Comparison of ENCODE assay signal across 6 cellular contexts in genomic region chr17:39739020-39739884, GRCh38. TPM values are rescaled to one million over a fixed set of nuclear protein-coding genes. Genes with fewer than 3 reads are reported as not detected.
A peak's percentile ranks its signal among the peaks of the same experiment; 100 is the strongest.
DNase-seq lines count a peak whose midpoint lies in the region; ATAC-seq and TF ChIP-seq lines count a peak whose summit lies in the region.

No MANE protein-coding gene starts in this region.

- TF ChIP-seq CTCF in heart right ventricle (IDR thresholded peaks at IDR 0.05): no peak

- H3K4me1 ChIP-seq in heart right ventricle: peaks cover 0 to 42% (median 35%) of the 10 kb centered on the region in 9 donors

- H3K4me3 ChIP-seq in heart right ventricle: peak overlapping the region in 7 of 10 donors; percentile 5 to 50 (median 26)

- intact Hi-C loops in heart right ventricle (cut with DNase I): no loop called here

- no peaks in the 10 kb centered on the region for H3K36me3 ChIP-seq in heart right ventricle

- ATAC-seq in heart right ventricle (peak in 1 of 8 donors; percentile 10), GM21723 (IDR thresholded peaks at IDR 0.05; ENCODE audit: unreplicated experiment) (no peak)

- DNase-seq in AG20443 (ENCODE audit: low spot score) (peak; percentile 73), NCI-H2227 (lab: John Stamatoyannopoulos, UW; ENCODE audit: unreplicated experiment) (peak; percentile 33), heart right ventricle (no peak), ureter (ENCODE audit: low spot score) (peak; percentile 83), NCI-H524 treated with DMSO at 0.1 percent for 48 hours (lab: John Stamatoyannopoulos, UW) (no peak)

- H3K27ac ChIP-seq in heart right ventricle: no peak overlapping the region

- H3K9me3 ChIP-seq in heart right ventricle: no peaks in the 10 kb centered on the region

- WGBS in heart right ventricle, 2 donors: 22 to 31% methylated on average over 31 of the region's 31 CpGs

- peaks cover 0 to 85% (median 62%) of the 10 kb centered on the region in 7 donors for H3K27me3 ChIP-seq in heart right ventricle

RNA-seq across cellular contexts. Expression of gene GRB7, which starts 1.5 kb away (rescaled TPM):
- 1 to 10 TPM in 5 of 10 donors, under 1 TPM in 5; 0.44 to 4.7 (median 1.0) TPM for total RNA-seq in heart right ventricle
- polyA plus RNA-seq in heart right ventricle: 1 to 10 TPM; 1.1 to 2.9 TPM
- total RNA-seq in ureter: 37.4 TPM

RNA-seq across cellular contexts. Expression of gene MIEN1, which starts 8.9 kb away (rescaled TPM):
- 10 to 100 TPM; 27.7 to 68.4 (median 39.1) TPM for total RNA-seq in heart right ventricle
- 100 to 1,000 TPM; 104 to 190 TPM for polyA plus RNA-seq in heart right ventricle
- 49.2 TPM for total RNA-seq in ureter

RNA-seq across cellular contexts. Expression of gene ERBB2, which starts 39.4 kb away (rescaled TPM):
- total RNA-seq in heart right ventricle: 10 to 100 TPM; 53.9 to 89.1 (median 68.1) TPM
- 10 to 100 TPM; 40.3 to 41.2 TPM for polyA plus RNA-seq in heart right ventricle
- 278 TPM for total RNA-seq in ureter

RNA-seq across cellular contexts. Expression of gene PGAP3, which starts 51.4 kb away (rescaled TPM):
- total RNA-seq in heart right ventricle (10 to 100 TPM in 9 of 10 donors, 1 to 10 TPM in 1; 9.2 to 18.2 (median 13.8) TPM), ureter (56.9 TPM)
- 10 to 100 TPM; 12.5 to 16.8 TPM for polyA plus RNA-seq in heart right ventricle

Comparison
In these comparisons a context has a peak if more than half of its experiments do, and no peak if none do; other contexts are left out.
1. DNase-seq: peak in AG20443 (single experiment), NCI-H2227 (single experiment) and ureter (single experiment); none in heart right ventricle (0 of 2) and NCI-H524 treated with DMSO at 0.1 percent for 48 hours (single experiment).